Comparison of ENCODE assay signal across 19 cellular contexts in genomic region chr6:89758830-89759229, GRCh38.
"Had no signal": no experiment of that assay in that cellular context is flagged by ENCODE, and none has a peak within 500 bp of the region (broad histone marks: within the 10 kb centered on the region; RNA-seq: fewer than 3 reads in every experiment).

No MANE protein-coding gene starts in this region.

- H3K27me3 ChIP-seq: body of pancreas, gastroesophageal sphincter, left lung, ovary, thyroid gland, upper lobe of right lung had no signal

- H3K4me1 ChIP-seq: body of pancreas, left lung, thyroid gland, upper lobe of right lung had no signal

- ATAC-seq: activated CD4-positive, CD25-positive, alpha-beta regulatory T cell treated with anti-CD3 and anti-CD28 coated beads, Interleukin-2, amount 50 U/mL, for 24 hours; body of pancreas; esophagus mucosa; gastroesophageal sphincter; left lung; natural killer cell treated with Interleukin-12 subunit alpha and Interleukin-12 subunit beta and Interleukin-15 and Interleukin-18, amount 100 ng/mL, for 72 hours; upper lobe of right lung had no signal

- DNase-seq: activated CD4-positive, alpha-beta memory T cell treated with anti-CD3 and anti-CD28 coated beads, Interleukin-2, amount 10 ng/mL, durations not matched to agents 7 days and 5 days; activated CD4-positive, alpha-beta T cell treated with anti-CD3 and anti-CD28 coated beads, Interleukin-2, amount 10 ng/mL, durations not matched to agents 24 days and 14 days; activated gamma-delta T cell treated with Interleukin-2 at 50 U/mL for 16 hours; body of pancreas; dermis blood vessel endothelial cell; effector CD8-positive, alpha-beta T cell; left lung; ovary; SK-N-SH; stimulated activated CD4-positive, alpha-beta T cell treated with anti-CD3 and anti-CD28 coated beads, Interleukin-2, amount 100 ng/mL, for 48 hours; stimulated activated naive CD4-positive, alpha-beta T cell treated with Interleukin-2 at 50 U/mL for 16 hours; thyroid gland; upper lobe of right lung had no signal

- H3K27me3 Mint-ChIP-seq: activated CD4-positive, alpha-beta memory T cell treated with anti-CD3 and anti-CD28 coated beads, Interleukin-2, amount 10 ng/mL, durations not matched to agents 7 days and 5 days; activated CD4-positive, alpha-beta T cell treated with anti-CD3 and anti-CD28 coated beads, Interleukin-2, amount 10 ng/mL, durations not matched to agents 24 days and 14 days; activated naive CD4-positive, alpha-beta T cell treated with anti-CD3 and anti-CD28 coated beads, Interleukin-2, amount 50 U/mL, for 24 hours; natural killer cell treated with Interleukin-12 subunit alpha and Interleukin-12 subunit beta and Interleukin-15 and Interleukin-18, amount 100 ng/mL, for 72 hours had no signal

- H3K4me3 ChIP-seq: body of pancreas, gastroesophageal sphincter, left lung, ovary, thyroid gland, upper lobe of right lung had no signal

- H3K27ac ChIP-seq: body of pancreas, left lung, ovary, thyroid gland, upper lobe of right lung had no signal

- H3K9me3 Mint-ChIP-seq: activated CD4-positive, alpha-beta memory T cell treated with anti-CD3 and anti-CD28 coated beads, Interleukin-2, amount 10 ng/mL, durations not matched to agents 7 days and 5 days; activated CD4-positive, alpha-beta T cell treated with anti-CD3 and anti-CD28 coated beads, Interleukin-2, amount 10 ng/mL, durations not matched to agents 24 days and 14 days; activated naive CD4-positive, alpha-beta T cell treated with anti-CD3 and anti-CD28 coated beads, Interleukin-2, amount 50 U/mL, for 24 hours; activated T-helper 1 cell treated with anti-CD3 and anti-CD28 coated beads, Interleukin-12 subunit alpha, Interleukin-12 subunit beta, Interleukin-2, Interleukin-4 antibody, amounts not matched to agents 30 ng/mL and 10 ng/mL and 1 ng/mL, durations not matched to agents 14 hours and 24 hours and 36 hours; natural killer cell treated with Interleukin-12 subunit alpha and Interleukin-12 subunit beta and Interleukin-15 and Interleukin-18, amount 100 ng/mL, for 72 hours had no signal

- H3K9me3 ChIP-seq: body of pancreas, gastroesophageal sphincter, left lung, ovary, SK-N-SH, thyroid gland, upper lobe of right lung had no signal

- H3K4me1 Mint-ChIP-seq: activated CD4-positive, alpha-beta memory T cell treated with anti-CD3 and anti-CD28 coated beads, Interleukin-2, amount 10 ng/mL, durations not matched to agents 7 days and 5 days; activated CD4-positive, alpha-beta T cell treated with anti-CD3 and anti-CD28 coated beads, Interleukin-2, amount 10 ng/mL, durations not matched to agents 24 days and 14 days; activated naive CD4-positive, alpha-beta T cell treated with anti-CD3 and anti-CD28 coated beads, Interleukin-2, amount 50 U/mL, for 24 hours had no signal

- H3K4me3 Mint-ChIP-seq: activated CD4-positive, alpha-beta memory T cell treated with anti-CD3 and anti-CD28 coated beads, Interleukin-2, amount 10 ng/mL, durations not matched to agents 7 days and 5 days; activated CD4-positive, alpha-beta T cell treated with anti-CD3 and anti-CD28 coated beads, Interleukin-2, amount 10 ng/mL, durations not matched to agents 24 days and 14 days; activated naive CD4-positive, alpha-beta T cell treated with anti-CD3 and anti-CD28 coated beads, Interleukin-2, amount 50 U/mL, for 24 hours; activated T-helper 1 cell treated with anti-CD3 and anti-CD28 coated beads, Interleukin-12 subunit alpha, Interleukin-12 subunit beta, Interleukin-2, Interleukin-4 antibody, amounts not matched to agents 30 ng/mL and 10 ng/mL and 1 ng/mL, durations not matched to agents 14 hours and 24 hours and 36 hours; natural killer cell treated with Interleukin-12 subunit alpha and Interleukin-12 subunit beta and Interleukin-15 and Interleukin-18, amount 100 ng/mL, for 72 hours had no signal

- H3K27ac Mint-ChIP-seq: activated CD4-positive, alpha-beta memory T cell treated with anti-CD3 and anti-CD28 coated beads, Interleukin-2, amount 10 ng/mL, durations not matched to agents 7 days and 5 days; activated CD4-positive, alpha-beta T cell treated with anti-CD3 and anti-CD28 coated beads, Interleukin-2, amount 10 ng/mL, durations not matched to agents 24 days and 14 days; activated naive CD4-positive, alpha-beta T cell treated with anti-CD3 and anti-CD28 coated beads, Interleukin-2, amount 50 U/mL, for 24 hours; activated T-helper 1 cell treated with anti-CD3 and anti-CD28 coated beads, Interleukin-12 subunit alpha, Interleukin-12 subunit beta, Interleukin-2, Interleukin-4 antibody, amounts not matched to agents 30 ng/mL and 10 ng/mL and 1 ng/mL, durations not matched to agents 14 hours and 24 hours and 36 hours; natural killer cell treated with Interleukin-12 subunit alpha and Interleukin-12 subunit beta and Interleukin-15 and Interleukin-18, amount 100 ng/mL, for 72 hours had no signal

- H3K36me3 ChIP-seq: ovary had no signal
